In the genomic region with DNA sequence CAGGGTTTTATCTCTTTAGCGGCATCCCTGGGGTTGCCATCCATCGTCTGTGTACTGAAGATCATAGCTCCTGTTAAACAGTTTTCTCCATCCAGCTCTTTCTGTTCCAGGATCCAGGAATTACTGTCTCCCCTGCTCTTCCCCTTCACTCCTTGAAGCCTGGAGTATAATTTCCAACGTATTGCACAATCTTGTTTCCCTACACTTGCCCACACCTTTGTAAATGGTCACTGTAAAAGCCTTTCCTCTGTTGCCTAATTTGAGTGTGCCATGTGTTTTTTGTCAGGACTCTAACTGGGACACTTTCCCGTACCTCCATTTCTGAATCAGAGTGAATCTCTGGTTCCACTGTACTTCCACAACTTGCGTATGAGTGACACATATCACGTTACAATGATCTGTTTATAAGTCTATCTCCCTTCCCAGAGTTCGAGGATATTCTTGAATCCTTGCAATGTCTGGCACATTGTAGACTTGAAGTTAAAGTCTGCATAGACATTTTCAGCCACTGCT, we compare ENCODE assay signal across 2 cellular contexts.
TF ChIP-seq lines count a peak whose summit lies in the region.

No MANE protein-coding gene starts in this region.

TF ChIP-seq in HepG2, 621 proteins besides CTCF, POLR2A, EP300 and RAD21:
- TF ChIP-seq ZNF781 (CRISPR knock-in tag; IDR thresholded peaks at IDR 0.05; ENCODE audit: borderline replicate concordance, not compliant biosample characterization) (no peak), CEBPB (IDR thresholded peaks at IDR 0.05; ENCODE audit: borderline replicate concordance, low read depth, low read length) (peak; percentile 75)

TF ChIP-seq in H1, 55 proteins besides CTCF, POLR2A, EP300 and RAD21:
- TF ChIP-seq CEBPB (IDR thresholded peaks at IDR 0.05; ENCODE audit: low read depth, low read length): peak; percentile 67
- no peak for TF ChIP-seq KDM5A (IDR thresholded peaks at IDR 0.05; ENCODE audit: low read length)
